ENCODE assay signal across 6 cellular contexts in genomic region chr12:45651029-45651428, GRCh38.
"Had no signal": no experiment of that assay in that cellular context is flagged by ENCODE, and none has a peak within 500 bp of the region (broad histone marks: within the 10 kb centered on the region; RNA-seq: fewer than 3 reads in every experiment).

No MANE protein-coding gene starts in this region.

- DNase-seq: Karpas-422, KBM-7, KG1 had no signal

- H3K4me2 ChIP-seq: KMS-11 had no signal

- H3K9ac ChIP-seq: KMS-11 had no signal

- FAIRE-seq: HTR-8/SVneo had no signal

- H3K27ac ChIP-seq: HL-60, KMS-11 had no signal
